ENCODE assay signal across 1 cellular context in genomic region chr2:218234487-218234886, GRCh38.
TF ChIP-seq lines count a peak whose summit lies in the region.

No MANE protein-coding gene starts in this region.

TF ChIP-seq in K562, 482 proteins besides CTCF, POLR2A, EP300 and RAD21:
- TF ChIP-seq HNRNPL (IDR thresholded peaks at IDR 0.05; ENCODE audit: low read depth, low read length) = no peak
TF ChIP-seq in K562: peak in this region for 0.
